2 cellular contexts compared by ENCODE assay signal in the genomic region with DNA sequence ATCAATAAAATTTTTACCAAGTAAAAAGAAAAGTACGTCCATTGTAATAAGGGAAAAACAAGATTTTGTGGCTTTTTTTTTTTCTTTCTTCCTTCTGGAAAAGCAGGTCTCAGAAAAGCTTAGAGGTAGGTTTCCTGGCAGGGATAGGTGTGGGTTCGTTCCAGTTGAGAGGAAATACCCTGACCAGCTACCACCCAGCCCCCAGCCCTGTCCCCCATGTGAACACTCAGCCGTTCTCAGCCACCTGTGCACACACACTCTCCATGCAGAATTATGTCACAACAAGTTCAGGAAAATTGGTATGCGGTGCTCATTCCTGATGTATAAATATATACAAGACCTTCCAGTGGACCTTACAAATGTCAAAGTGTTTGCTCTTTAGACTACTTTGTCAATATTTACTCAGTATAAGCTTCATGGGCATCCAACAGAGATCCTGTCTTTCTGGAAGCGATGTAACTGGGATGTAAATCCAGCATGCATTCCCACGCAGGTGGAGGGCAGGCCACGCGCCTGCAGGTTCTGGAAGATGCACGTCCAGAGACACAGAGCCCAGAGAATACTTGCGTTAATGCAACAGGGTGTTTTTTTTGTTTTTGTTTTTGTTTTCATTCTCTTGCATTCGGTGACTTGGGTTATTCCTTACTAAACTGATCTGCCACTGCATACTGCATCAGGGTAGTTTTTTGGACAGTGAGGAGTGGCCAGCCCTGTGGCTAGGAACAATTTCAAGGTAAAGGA.
TF ChIP-seq lines count a peak whose summit lies in the region.

No MANE protein-coding gene starts in this region.

TF ChIP-seq in HEK293, 187 proteins besides CTCF, POLR2A, EP300 and RAD21 (continued from another document):
- TF ChIP-seq, protein P1, sequence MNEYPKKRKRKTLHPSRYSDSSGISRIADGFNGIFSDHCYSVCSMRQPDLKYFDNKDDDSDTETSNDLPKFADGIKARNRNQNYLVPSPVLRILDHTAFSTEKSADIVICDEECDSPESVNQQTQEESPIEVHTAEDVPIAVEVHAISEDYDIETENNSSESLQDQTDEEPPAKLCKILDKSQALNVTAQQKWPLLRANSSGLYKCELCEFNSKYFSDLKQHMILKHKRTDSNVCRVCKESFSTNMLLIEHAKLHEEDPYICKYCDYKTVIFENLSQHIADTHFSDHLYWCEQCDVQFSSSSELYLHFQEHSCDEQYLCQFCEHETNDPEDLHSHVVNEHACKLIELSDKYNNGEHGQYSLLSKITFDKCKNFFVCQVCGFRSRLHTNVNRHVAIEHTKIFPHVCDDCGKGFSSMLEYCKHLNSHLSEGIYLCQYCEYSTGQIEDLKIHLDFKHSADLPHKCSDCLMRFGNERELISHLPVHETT (tag by site-specific recombination; IDR thresholded peaks at IDR 0.05), result no peak
- TF ChIP-seq ZNF629 (tag by site-specific recombination; IDR thresholded peaks at IDR 0.05) (no peak), ZIC2 (tag by site-specific recombination; IDR thresholded peaks at IDR 0.05) (peak; percentile 14; the same call in 1 of the 2 replicates), ZNF670 (tag by site-specific recombination; IDR thresholded peaks at IDR 0.05; ENCODE audit: low read depth) (no peak), SCRT2 (tag by site-specific recombination; IDR thresholded peaks at IDR 0.05) (peak; percentile 66; the same call in 1 of the 2 replicates)
- TF ChIP-seq, protein P2, sequence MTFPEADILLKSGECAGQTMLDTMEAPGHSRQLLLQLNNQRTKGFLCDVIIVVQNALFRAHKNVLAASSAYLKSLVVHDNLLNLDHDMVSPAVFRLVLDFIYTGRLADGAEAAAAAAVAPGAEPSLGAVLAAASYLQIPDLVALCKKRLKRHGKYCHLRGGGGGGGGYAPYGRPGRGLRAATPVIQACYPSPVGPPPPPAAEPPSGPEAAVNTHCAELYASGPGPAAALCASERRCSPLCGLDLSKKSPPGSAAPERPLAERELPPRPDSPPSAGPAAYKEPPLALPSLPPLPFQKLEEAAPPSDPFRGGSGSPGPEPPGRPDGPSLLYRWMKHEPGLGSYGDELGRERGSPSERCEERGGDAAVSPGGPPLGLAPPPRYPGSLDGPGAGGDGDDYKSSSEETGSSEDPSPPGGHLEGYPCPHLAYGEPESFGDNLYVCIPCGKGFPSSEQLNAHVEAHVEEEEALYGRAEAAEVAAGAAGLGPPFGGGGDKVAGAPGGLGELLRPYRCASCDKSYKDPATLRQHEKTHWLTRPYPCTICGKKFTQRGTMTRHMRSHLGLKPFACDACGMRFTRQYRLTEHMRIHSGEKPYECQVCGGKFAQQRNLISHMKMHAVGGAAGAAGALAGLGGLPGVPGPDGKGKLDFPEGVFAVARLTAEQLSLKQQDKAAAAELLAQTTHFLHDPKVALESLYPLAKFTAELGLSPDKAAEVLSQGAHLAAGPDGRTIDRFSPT (tag by site-specific recombination; IDR thresholded peaks at IDR 0.05), result no peak

TF ChIP-seq in IMR-90, 13 proteins besides CTCF, POLR2A, EP300 and RAD21 (continued from another document):
- TF ChIP-seq, protein P3, sequence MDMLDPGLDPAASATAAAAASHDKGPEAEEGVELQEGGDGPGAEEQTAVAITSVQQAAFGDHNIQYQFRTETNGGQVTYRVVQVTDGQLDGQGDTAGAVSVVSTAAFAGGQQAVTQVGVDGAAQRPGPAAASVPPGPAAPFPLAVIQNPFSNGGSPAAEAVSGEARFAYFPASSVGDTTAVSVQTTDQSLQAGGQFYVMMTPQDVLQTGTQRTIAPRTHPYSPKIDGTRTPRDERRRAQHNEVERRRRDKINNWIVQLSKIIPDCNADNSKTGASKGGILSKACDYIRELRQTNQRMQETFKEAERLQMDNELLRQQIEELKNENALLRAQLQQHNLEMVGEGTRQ (IDR thresholded peaks at IDR 0.05; ENCODE audit: low read depth, low read length), result no peak
- TF ChIP-seq RFX5 (IDR thresholded peaks at IDR 0.05; ENCODE audit: low read depth, low read length) (no peak), BHLHE40 (IDR thresholded peaks at IDR 0.05; ENCODE audit: low read depth, low read length) (no peak), SMC3 (IDR thresholded peaks at IDR 0.05; ENCODE audit: low read depth, low read length) (no peak), MXI1 (IDR thresholded peaks at IDR 0.05; ENCODE audit: borderline replicate concordance, low read depth, low read length) (no peak), NFE2L2 (IDR thresholded peaks at IDR 0.05; ENCODE audit: low read depth, low read length) (no peak)
- TF ChIP-seq, protein P4, sequence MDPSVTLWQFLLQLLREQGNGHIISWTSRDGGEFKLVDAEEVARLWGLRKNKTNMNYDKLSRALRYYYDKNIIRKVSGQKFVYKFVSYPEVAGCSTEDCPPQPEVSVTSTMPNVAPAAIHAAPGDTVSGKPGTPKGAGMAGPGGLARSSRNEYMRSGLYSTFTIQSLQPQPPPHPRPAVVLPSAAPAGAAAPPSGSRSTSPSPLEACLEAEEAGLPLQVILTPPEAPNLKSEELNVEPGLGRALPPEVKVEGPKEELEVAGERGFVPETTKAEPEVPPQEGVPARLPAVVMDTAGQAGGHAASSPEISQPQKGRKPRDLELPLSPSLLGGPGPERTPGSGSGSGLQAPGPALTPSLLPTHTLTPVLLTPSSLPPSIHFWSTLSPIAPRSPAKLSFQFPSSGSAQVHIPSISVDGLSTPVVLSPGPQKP (IDR thresholded peaks at IDR 0.05; ENCODE audit: borderline replicate concordance, low read depth, low read length), result no peak
